In the genomic region with DNA sequence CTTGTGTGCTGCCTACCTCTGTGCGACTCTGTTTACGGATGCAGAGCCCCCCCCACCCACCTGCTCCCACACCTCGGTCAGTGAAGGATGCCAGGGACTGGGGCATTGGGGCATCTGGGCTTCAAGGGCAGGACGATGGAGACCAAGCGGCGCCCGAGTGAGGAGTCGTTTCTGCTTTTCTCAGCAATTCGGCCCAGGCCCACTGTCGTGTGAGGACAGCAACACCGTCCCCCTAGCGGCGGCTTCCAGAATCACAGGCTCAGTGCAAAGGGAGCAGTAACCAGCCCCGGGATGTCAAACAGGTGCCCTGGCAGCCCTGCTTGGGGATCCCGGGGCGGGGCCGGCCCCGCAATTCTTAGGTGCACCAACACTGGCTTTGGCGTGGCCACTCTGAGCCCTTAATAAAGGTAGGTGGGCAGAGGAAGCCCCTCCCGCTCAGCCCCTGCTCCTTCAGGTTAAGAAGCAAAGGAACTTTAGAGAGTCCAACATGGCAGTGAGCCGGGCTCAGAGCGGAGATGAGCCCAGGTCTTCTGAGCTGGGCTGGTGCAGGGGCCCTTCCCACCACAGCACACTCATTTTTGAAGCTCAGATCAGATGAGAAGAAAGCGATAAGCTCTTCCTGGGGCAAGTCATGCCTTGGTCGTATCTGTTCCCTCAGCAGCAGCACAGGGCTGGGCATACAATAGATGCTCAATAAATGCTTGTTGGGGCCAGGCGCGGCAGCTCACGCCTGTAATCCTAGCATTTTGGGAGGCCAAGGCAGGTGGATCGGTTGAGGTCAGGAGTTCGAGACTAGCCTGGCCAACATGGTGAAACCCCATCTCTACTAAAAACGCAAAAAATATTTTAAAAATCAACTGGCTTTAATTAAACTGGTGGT, we compare ENCODE assay signal across 2 cellular contexts.
A peak's percentile ranks its signal among the peaks of the same experiment; 100 is the strongest.
TF ChIP-seq lines count a peak whose summit lies in the region.

No MANE protein-coding gene starts in this region.

TF ChIP-seq in HEK293, 187 proteins besides CTCF, POLR2A, EP300 and RAD21 (continued from another document):
- TF ChIP-seq ZNF544 (tag by site-specific recombination; IDR thresholded peaks at IDR 0.05) (no peak), ZNF768 (tag by site-specific recombination; IDR thresholded peaks at IDR 0.05) (no peak), PATZ1 (tag by site-specific recombination; IDR thresholded peaks at IDR 0.05) (peak; percentile 49), SP2 (tag by site-specific recombination; IDR thresholded peaks at IDR 0.05) (no peak), ZNF670 (tag by site-specific recombination; IDR thresholded peaks at IDR 0.05; ENCODE audit: low read depth) (no peak), ZNF391 (tag by site-specific recombination; IDR thresholded peaks at IDR 0.05; ENCODE audit: borderline replicate concordance, low read depth) (peak; percentile 38; the same call in 1 of the 2 replicates), ZNF664 (tag by site-specific recombination; IDR thresholded peaks at IDR 0.05) (peak; percentile 82), SCRT2 (tag by site-specific recombination; IDR thresholded peaks at IDR 0.05) (peak; percentile 95), ZNF335 (tag by site-specific recombination; conservative IDR thresholded peaks at IDR 0.05) (0 out of 2 replicates have a peak, but pooled peaks have one; percentile 13), ZBTB6 (tag by site-specific recombination; IDR thresholded peaks at IDR 0.05) (peak; percentile 68; the same call in 1 of the 2 replicates), ZBTB48 (tag by site-specific recombination; IDR thresholded peaks at IDR 0.05) (peak; percentile 66), ZNF449 (tag by site-specific recombination; IDR thresholded peaks at IDR 0.05) (no peak), SCRT1 (tag by site-specific recombination; IDR thresholded peaks at IDR 0.05; ENCODE audit: borderline replicate concordance) (peak; percentile 81)
- TF ChIP-seq, protein P1, sequence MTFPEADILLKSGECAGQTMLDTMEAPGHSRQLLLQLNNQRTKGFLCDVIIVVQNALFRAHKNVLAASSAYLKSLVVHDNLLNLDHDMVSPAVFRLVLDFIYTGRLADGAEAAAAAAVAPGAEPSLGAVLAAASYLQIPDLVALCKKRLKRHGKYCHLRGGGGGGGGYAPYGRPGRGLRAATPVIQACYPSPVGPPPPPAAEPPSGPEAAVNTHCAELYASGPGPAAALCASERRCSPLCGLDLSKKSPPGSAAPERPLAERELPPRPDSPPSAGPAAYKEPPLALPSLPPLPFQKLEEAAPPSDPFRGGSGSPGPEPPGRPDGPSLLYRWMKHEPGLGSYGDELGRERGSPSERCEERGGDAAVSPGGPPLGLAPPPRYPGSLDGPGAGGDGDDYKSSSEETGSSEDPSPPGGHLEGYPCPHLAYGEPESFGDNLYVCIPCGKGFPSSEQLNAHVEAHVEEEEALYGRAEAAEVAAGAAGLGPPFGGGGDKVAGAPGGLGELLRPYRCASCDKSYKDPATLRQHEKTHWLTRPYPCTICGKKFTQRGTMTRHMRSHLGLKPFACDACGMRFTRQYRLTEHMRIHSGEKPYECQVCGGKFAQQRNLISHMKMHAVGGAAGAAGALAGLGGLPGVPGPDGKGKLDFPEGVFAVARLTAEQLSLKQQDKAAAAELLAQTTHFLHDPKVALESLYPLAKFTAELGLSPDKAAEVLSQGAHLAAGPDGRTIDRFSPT (tag by site-specific recombination; IDR thresholded peaks at IDR 0.05), result peak; percentile 73; the same call in 1 of the 2 replicates

TF ChIP-seq in liver, 16 proteins besides CTCF, POLR2A, EP300 and RAD21 (continued from another document):
- TF ChIP-seq HNF4A (conservative IDR thresholded peaks at IDR 0.05), result no peak
- TF ChIP-seq, protein P2, sequence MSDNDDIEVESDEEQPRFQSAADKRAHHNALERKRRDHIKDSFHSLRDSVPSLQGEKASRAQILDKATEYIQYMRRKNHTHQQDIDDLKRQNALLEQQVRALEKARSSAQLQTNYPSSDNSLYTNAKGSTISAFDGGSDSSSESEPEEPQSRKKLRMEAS (IDR thresholded peaks at IDR 0.05), result no peak
- TF ChIP-seq SP1 (IDR thresholded peaks at IDR 0.05), result no peak
- no peak for TF ChIP-seq FOXA2 (IDR thresholded peaks at IDR 0.05)
- no peak for TF ChIP-seq GABPA (IDR thresholded peaks at IDR 0.05 in 1 of 2, conservative IDR thresholded peaks at IDR 0.05 in 1 of 2)
- TF ChIP-seq, protein P3, sequence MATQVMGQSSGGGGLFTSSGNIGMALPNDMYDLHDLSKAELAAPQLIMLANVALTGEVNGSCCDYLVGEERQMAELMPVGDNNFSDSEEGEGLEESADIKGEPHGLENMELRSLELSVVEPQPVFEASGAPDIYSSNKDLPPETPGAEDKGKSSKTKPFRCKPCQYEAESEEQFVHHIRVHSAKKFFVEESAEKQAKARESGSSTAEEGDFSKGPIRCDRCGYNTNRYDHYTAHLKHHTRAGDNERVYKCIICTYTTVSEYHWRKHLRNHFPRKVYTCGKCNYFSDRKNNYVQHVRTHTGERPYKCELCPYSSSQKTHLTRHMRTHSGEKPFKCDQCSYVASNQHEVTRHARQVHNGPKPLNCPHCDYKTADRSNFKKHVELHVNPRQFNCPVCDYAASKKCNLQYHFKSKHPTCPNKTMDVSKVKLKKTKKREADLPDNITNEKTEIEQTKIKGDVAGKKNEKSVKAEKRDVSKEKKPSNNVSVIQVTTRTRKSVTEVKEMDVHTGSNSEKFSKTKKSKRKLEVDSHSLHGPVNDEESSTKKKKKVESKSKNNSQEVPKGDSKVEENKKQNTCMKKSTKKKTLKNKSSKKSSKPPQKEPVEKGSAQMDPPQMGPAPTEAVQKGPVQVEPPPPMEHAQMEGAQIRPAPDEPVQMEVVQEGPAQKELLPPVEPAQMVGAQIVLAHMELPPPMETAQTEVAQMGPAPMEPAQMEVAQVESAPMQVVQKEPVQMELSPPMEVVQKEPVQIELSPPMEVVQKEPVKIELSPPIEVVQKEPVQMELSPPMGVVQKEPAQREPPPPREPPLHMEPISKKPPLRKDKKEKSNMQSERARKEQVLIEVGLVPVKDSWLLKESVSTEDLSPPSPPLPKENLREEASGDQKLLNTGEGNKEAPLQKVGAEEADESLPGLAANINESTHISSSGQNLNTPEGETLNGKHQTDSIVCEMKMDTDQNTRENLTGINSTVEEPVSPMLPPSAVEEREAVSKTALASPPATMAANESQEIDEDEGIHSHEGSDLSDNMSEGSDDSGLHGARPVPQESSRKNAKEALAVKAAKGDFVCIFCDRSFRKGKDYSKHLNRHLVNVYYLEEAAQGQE (IDR thresholded peaks at IDR 0.05), result no peak
- TF ChIP-seq HNF4G (IDR thresholded peaks at IDR 0.05), result no peak
- no peak for TF ChIP-seq YY1 (IDR thresholded peaks at IDR 0.05)
- no peak for TF ChIP-seq EGR1 (IDR thresholded peaks at IDR 0.05; ENCODE audit: low read depth in 2 of 2)
- TF ChIP-seq JUND (IDR thresholded peaks at IDR 0.05), result no peak
